In the genomic region with DNA sequence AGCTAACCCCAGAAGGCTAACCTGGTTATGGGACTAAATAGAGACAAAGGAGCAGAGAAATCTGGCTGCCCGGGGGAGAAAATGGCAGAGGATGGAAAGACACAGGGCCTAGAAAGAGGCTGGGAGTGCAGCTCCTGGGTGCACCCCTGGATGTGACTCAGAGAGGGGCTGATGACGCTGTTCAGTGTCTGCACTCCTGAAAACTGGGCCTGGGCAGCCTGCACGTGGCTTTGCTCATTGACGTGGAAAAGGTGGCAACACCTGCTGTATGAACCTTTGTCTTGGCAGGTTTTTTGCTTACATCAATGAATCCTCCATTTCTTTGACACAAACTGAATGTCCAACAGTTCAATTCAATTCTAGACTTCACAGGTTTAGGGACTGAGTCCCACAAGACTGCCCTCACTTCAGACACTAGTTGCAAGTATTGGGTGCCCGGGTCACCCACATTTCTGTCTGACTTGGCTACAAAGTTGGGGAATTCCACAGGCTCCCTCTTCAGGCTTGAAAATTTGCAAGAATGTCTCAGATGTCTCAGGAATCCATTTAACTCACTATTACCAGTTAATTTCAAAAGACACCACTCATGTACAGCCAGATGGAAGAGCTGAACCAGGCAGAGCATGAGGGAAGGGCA, we compare ENCODE assay signal across 1 cellular context.
TF ChIP-seq lines count a peak whose summit lies in the region.

No MANE protein-coding gene starts in this region.

TF ChIP-seq in HepG2, 621 proteins besides CTCF, POLR2A, EP300 and RAD21:
- no peak for TF ChIP-seq RFXAP (CRISPR knock-in tag; IDR thresholded peaks at IDR 0.05; ENCODE audit: borderline replicate concordance)
- TF ChIP-seq CREB1 (IDR thresholded peaks at IDR 0.05) = peak; percentile 48
- TF ChIP-seq CREB1 (CRISPR knock-in tag; IDR thresholded peaks at IDR 0.05) = no peak
- TF ChIP-seq, protein P1, sequence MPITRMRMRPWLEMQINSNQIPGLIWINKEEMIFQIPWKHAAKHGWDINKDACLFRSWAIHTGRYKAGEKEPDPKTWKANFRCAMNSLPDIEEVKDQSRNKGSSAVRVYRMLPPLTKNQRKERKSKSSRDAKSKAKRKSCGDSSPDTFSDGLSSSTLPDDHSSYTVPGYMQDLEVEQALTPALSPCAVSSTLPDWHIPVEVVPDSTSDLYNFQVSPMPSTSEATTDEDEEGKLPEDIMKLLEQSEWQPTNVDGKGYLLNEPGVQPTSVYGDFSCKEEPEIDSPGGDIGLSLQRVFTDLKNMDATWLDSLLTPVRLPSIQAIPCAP (CRISPR knock-in tag; IDR thresholded peaks at IDR 0.05; ENCODE audit: low read depth) = no peak
- TF ChIP-seq ZNF546 (CRISPR knock-in tag; conservative IDR thresholded peaks at IDR 0.05) = no peak
- no peak for TF ChIP-seq ZNF761 (CRISPR knock-in tag; conservative IDR thresholded peaks at IDR 0.05)
- no peak for TF ChIP-seq ZNF567 (CRISPR knock-in tag; IDR thresholded peaks at IDR 0.05; ENCODE audit: borderline replicate concordance)
